2 cellular contexts compared by ENCODE assay signal in the genomic region with DNA sequence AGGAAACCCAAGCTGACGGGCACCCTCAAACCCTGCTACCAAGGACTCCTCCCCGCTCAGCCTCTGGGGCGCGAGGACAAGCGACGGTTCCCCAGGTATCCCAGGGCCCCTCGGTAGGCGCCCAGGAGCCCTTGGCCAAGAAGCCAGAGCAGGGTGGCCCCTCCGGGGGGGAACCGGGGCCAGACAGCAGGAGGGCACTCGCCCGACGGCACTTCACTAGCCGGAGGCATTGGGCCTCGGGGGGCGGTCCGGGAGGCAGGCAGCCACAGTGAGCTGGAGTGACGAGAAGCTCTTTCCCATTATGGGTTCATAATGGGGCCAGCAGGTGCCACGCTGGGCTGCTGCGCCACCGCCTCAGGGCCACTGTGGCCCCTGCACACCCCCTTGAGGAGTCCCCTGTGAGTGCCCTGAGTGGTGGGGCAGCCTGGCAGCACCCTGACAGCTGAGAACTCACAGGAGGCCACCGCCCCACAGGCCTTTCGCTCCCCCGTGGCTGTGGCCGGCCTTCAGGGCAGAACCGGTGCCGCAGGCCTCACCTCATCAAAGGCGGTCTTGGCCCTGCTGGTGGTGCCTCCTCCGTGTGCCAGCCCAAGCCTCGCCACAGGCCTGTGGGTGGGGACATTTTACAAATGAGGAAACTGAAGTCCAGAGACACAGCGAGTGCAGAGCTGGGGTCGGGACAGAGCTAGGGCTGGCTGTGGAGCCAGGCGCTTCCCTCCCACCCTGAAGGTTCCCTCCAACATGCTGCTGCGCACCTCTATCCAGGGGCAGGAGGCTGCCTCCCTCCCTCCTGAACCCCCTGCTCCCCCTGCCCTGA.
TF ChIP-seq lines count a peak whose summit lies in the region.

No MANE protein-coding gene starts in this region.

TF ChIP-seq in GM12891, 5 proteins besides CTCF, POLR2A, EP300 and RAD21:
- TF ChIP-seq POU2F2 (IDR thresholded peaks at IDR 0.05; ENCODE audit: low read depth, low read length): no peak
- peak; percentile 55; the same call in 1 of the 2 replicates for TF ChIP-seq POLR2AphosphoS5 (IDR thresholded peaks at IDR 0.05; ENCODE audit: low read depth, low read length)
- TF ChIP-seq SPI1 (IDR thresholded peaks at IDR 0.05; ENCODE audit: low read depth, low read length): no peak
- no peak for TF ChIP-seq PAX5 (IDR thresholded peaks at IDR 0.05; ENCODE audit: insufficient read depth, low read length, severe bottlenecking)
- no peak for TF ChIP-seq TAF1 (IDR thresholded peaks at IDR 0.05; ENCODE audit: low read depth, low read length)

TF ChIP-seq in H1, 55 proteins besides CTCF, POLR2A, EP300 and RAD21:
- TF ChIP-seq SP2 (IDR thresholded peaks at IDR 0.05; ENCODE audit: low read length) (no peak), RBBP5 (IDR thresholded peaks at IDR 0.05; ENCODE audit: borderline replicate concordance, low read depth, low read length) (no peak), SIX5 (IDR thresholded peaks at IDR 0.05; ENCODE audit: low read depth, low read length) (no peak), YY1 (IDR thresholded peaks at IDR 0.05; ENCODE audit: low read depth, low read length) (no peak), BCL11A (IDR thresholded peaks at IDR 0.05; ENCODE audit: low read depth in 2 of 2, low read length in 2 of 2) (no peak), JUN (IDR thresholded peaks at IDR 0.05; ENCODE audit: low read depth, low read length) (no peak), TAF7 (optimal IDR thresholded peaks at IDR 0.05; ENCODE audit: borderline replicate concordance, low read depth, low read length) (no peak), RNF2 (IDR thresholded peaks at IDR 0.05; ENCODE audit: borderline replicate concordance, low read depth, low read length, missing control alignments, poor library complexity, severe bottlenecking) (no peak), KDM1A (IDR thresholded peaks at IDR 0.05; ENCODE audit: borderline replicate concordance, low read length) (no peak)
TF ChIP-seq in H1: peak in this region for 0.
